ENCODE assay signal across 14 cellular contexts in genomic region chr5:56588125-56588516, GRCh38.
DNase-seq lines count a peak whose midpoint lies in the region; ATAC-seq, FAIRE-seq and TF ChIP-seq lines count a peak whose summit lies in the region.
"Had no signal": no experiment of that assay in that cellular context is flagged by ENCODE, and none has a peak within 500 bp of the region (broad histone marks: within the 10 kb centered on the region; RNA-seq: fewer than 3 reads in every experiment).

No MANE protein-coding gene starts in this region.

- TF ChIP-seq CTCF in gastrocnemius medialis (IDR thresholded peaks at IDR 0.05 in 4 of 5, conservative IDR thresholded peaks at IDR 0.05 in 1 of 5) = no peak
- no peak for TF ChIP-seq CTCF in A673 (conservative IDR thresholded peaks at IDR 0.05; ENCODE audit: low read depth, low read length)

- DNase-seq in activated CD8-positive, alpha-beta memory T cell treated with anti-CD3 and anti-CD28 coated beads, Interleukin-2, amount 10 ng/mL, durations not matched to agents 7 days and 5 days = no peak
- no peak for DNase-seq in activated CD8-positive, alpha-beta memory T cell treated with anti-CD3 and anti-CD28 coated beads, Interleukin-2, amount 50 U/mL, for 4 hours
- DNase-seq in GM18507 (ENCODE audit: extremely low spot score, insufficient read length, low read depth) (no peak), gastrocnemius medialis (no peak), A673 (ENCODE audit: low spot score) (no peak)
- DNase-seq in activated naive CD8-positive, alpha-beta T cell treated with anti-CD3 and anti-CD28 coated beads, Interleukin-2, amount 10 ng/mL, durations not matched to agents 7 days and 5 days = no peak
- DNase-seq: ACHN; hypothalamus; NCI-H2029; stimulated activated CD4-positive, alpha-beta T cell treated with anti-CD3 and anti-CD28 coated beads, Interleukin-1b, Interleukin-23, amount 100 ng/mL, for 48 hours had no signal

- no peaks in the 10 kb centered on the region for H3K27me3 ChIP-seq in gastrocnemius medialis
- peaks cover 18% of the 10 kb centered on the region for H3K27me3 ChIP-seq in A673 (replicated peaks; ENCODE audit: insufficient read depth, low read depth, low read length, poor library complexity)
- H3K27me3 ChIP-seq: adrenal gland, vagina had no signal

- H3K4me1 Mint-ChIP-seq in activated CD8-positive, alpha-beta memory T cell treated with anti-CD3 and anti-CD28 coated beads, Interleukin-2, amount 10 ng/mL, durations not matched to agents 7 days and 5 days = peaks cover 23% of the 10 kb centered on the region
- peaks cover 21% of the 10 kb centered on the region for H3K4me1 Mint-ChIP-seq in activated naive CD8-positive, alpha-beta T cell treated with anti-CD3 and anti-CD28 coated beads, Interleukin-2, amount 10 ng/mL, durations not matched to agents 7 days and 5 days

- CTCF ChIA-PET in activated CD8-positive, alpha-beta memory T cell treated with anti-CD3 and anti-CD28 coated beads, Interleukin-2, amount 10 ng/mL, durations not matched to agents 7 days and 5 days (lab: Charles Lee) = no interaction called here
- CTCF ChIA-PET in A673 (lab: Charles Lee) = no interaction called here

- no peak for ATAC-seq in activated CD8-positive, alpha-beta memory T cell treated with anti-CD3 and anti-CD28 coated beads, Interleukin-2, amount 10 ng/mL, durations not matched to agents 7 days and 5 days
- ATAC-seq in activated naive CD8-positive, alpha-beta T cell treated with anti-CD3 and anti-CD28 coated beads, Interleukin-2, amount 10 ng/mL, durations not matched to agents 7 days and 5 days (ENCODE audit: low read depth) = no peak
- no peak for ATAC-seq in gastrocnemius medialis
- ATAC-seq in HG03108 (IDR thresholded peaks at IDR 0.05; ENCODE audit: unreplicated experiment) = no peak
- ATAC-seq in HG02852 (IDR thresholded peaks at IDR 0.05; ENCODE audit: unreplicated experiment) = no peak

- FAIRE-seq in GM18507 (lab: Jason Lieb, UNC) = peak; percentile 38

- H3K36me3 ChIP-seq in gastrocnemius medialis = no peaks in the 10 kb centered on the region
- no peaks in the 10 kb centered on the region for H3K36me3 ChIP-seq in A673 (ENCODE audit: insufficient read depth, low read length, poor library complexity, severe bottlenecking)
- H3K36me3 ChIP-seq: adrenal gland, vagina had no signal

- H3K27ac Mint-ChIP-seq in activated CD8-positive, alpha-beta memory T cell treated with anti-CD3 and anti-CD28 coated beads, Interleukin-2, amount 10 ng/mL, durations not matched to agents 7 days and 5 days = peak overlapping the region; percentile 64
- H3K27ac Mint-ChIP-seq in activated naive CD8-positive, alpha-beta T cell treated with anti-CD3 and anti-CD28 coated beads, Interleukin-2, amount 10 ng/mL, durations not matched to agents 7 days and 5 days = peak overlapping the region; percentile 70

- H3K4me3 Mint-ChIP-seq in activated CD8-positive, alpha-beta memory T cell treated with anti-CD3 and anti-CD28 coated beads, Interleukin-2, amount 10 ng/mL, durations not matched to agents 7 days and 5 days = no peak overlapping the region
- peak overlapping the region; percentile 35 for H3K4me3 Mint-ChIP-seq in activated naive CD8-positive, alpha-beta T cell treated with anti-CD3 and anti-CD28 coated beads, Interleukin-2, amount 10 ng/mL, durations not matched to agents 7 days and 5 days

- H3K4me1 ChIP-seq in gastrocnemius medialis = peaks cover 5 to 19% of the 10 kb centered on the region in 2 donors
- no peaks in the 10 kb centered on the region for H3K4me1 ChIP-seq in A673 (ENCODE audit: insufficient read depth, low read length, poor library complexity, severe bottlenecking)

- POLR2A ChIA-PET in activated naive CD8-positive, alpha-beta T cell treated with anti-CD3 and anti-CD28 coated beads, Interleukin-2, amount 10 ng/mL, durations not matched to agents 7 days and 5 days (lab: Charles Lee) = interaction anchor here (1.0 to 1.5 kb wide), 3 partner anchors 16 to 148 kb away, joined by 3 to 6 read pairs (median 3); no protein-coding TSS in a partner anchor
- POLR2A ChIA-PET in A673 (lab: Charles Lee; ENCODE audit: low non-redundant PET) = no interaction called here

- H3K9me3 ChIP-seq in gastrocnemius medialis (no peaks in the 10 kb centered on the region), A673 (ENCODE audit: low read depth, low read length, poor library complexity, severe bottlenecking) (no peaks in the 10 kb centered on the region)
- H3K9me3 ChIP-seq: adrenal gland, vagina had no signal

- no peak for TF ChIP-seq POLR2A in gastrocnemius medialis (IDR thresholded peaks at IDR 0.05)

- H3K36me3 Mint-ChIP-seq in activated CD8-positive, alpha-beta memory T cell treated with anti-CD3 and anti-CD28 coated beads, Interleukin-2, amount 10 ng/mL, durations not matched to agents 7 days and 5 days = no peaks in the 10 kb centered on the region
- H3K36me3 Mint-ChIP-seq in activated naive CD8-positive, alpha-beta T cell treated with anti-CD3 and anti-CD28 coated beads, Interleukin-2, amount 10 ng/mL, durations not matched to agents 7 days and 5 days = peaks cover 1% of the 10 kb centered on the region

- H3K4me3 ChIP-seq in gastrocnemius medialis (no peak overlapping the region), A673 (ENCODE audit: low read depth, low read length, poor library complexity, severe bottlenecking) (no peak overlapping the region)
- H3K4me3 ChIP-seq: adrenal gland, vagina had no signal

- H3K27ac ChIP-seq in gastrocnemius medialis (peak overlapping the region; percentile 22 to 66 (median 33)), A673 (ENCODE audit: low read depth, low read length, poor library complexity, severe bottlenecking) (no peak overlapping the region)
- H3K27ac ChIP-seq: adrenal gland, vagina had no signal

- H3K9me3 Mint-ChIP-seq in activated CD8-positive, alpha-beta memory T cell treated with anti-CD3 and anti-CD28 coated beads, Interleukin-2, amount 10 ng/mL, durations not matched to agents 7 days and 5 days (ENCODE audit: low read depth) = no peaks in the 10 kb centered on the region
- H3K9me3 Mint-ChIP-seq in activated naive CD8-positive, alpha-beta T cell treated with anti-CD3 and anti-CD28 coated beads, Interleukin-2, amount 10 ng/mL, durations not matched to agents 7 days and 5 days = no peaks in the 10 kb centered on the region

- peaks cover 13% of the 10 kb centered on the region for H3K27me3 Mint-ChIP-seq in activated CD8-positive, alpha-beta memory T cell treated with anti-CD3 and anti-CD28 coated beads, Interleukin-2, amount 10 ng/mL, durations not matched to agents 7 days and 5 days
- no peaks in the 10 kb centered on the region for H3K27me3 Mint-ChIP-seq in activated naive CD8-positive, alpha-beta T cell treated with anti-CD3 and anti-CD28 coated beads, Interleukin-2, amount 10 ng/mL, durations not matched to agents 7 days and 5 days

- in situ Hi-C loops in gastrocnemius medialis (cut with MboI; ENCODE audit: low sequenced_read_pairs in 4 of 4) = no loop called here

- intact Hi-C loops in gastrocnemius medialis (cut with DNase I; ENCODE audit: low total_unique reads) = no loop called here
- intact Hi-C loops in A673 (cut with micrococcal nuclease; ENCODE audit: unreplicated experiment) = no loop called here

- no TSS peak for BruUV-seq in A673 (replicated peaks; lab: Mats Ljungman, UMichigan)
